In the genomic region with DNA sequence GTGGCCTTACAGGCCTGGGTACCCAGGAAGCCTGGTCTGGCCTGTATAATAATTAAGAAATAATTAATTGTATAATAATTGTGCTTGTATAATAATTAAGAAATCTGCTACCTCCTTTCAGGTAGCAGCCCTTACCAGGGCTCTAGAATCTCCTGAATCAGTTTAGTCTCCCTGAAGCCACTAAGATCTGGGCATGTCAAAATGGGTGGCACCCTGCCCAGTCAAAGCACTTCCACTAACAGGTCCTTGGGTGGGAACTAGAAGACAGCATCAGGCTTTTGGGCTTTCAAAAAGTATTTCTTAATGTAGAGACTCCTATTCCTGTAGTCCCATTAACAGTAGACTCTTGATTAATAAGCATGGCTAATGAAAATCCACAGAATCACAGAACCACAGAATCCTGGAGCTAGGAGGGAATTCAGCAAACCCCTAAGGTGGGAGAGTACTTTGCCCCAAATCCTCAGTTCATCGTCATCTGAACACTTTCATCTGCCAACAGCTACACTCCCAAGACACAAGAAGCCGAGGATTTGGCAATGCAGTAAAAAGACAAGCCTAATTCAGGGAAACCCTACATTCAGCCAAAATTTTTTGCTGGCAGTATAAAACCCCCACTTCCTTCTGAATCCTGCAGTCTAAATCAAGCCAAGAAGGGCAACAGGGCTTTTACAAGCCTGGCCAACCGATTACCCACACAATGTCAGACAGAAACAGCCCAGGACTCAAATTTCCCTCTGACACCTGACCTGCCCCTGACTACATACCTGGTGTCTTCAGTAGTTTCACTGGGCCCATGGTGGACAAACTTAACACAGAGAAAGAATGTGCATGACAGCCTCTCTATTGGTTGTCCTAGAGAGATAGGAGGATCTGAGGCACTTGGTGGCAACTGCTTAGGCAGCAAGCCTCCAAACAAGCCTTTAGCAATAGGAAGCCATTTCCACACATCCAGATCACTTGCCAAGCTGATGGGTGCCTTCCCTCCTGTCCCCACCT, we compare ENCODE assay signal across 25 cellular contexts. TPM values are rescaled to one million over a fixed set of nuclear protein-coding genes. Genes with fewer than 3 reads are reported as not detected.
DNase-seq lines count a peak whose midpoint lies in the region; ATAC-seq and TF ChIP-seq lines count a peak whose summit lies in the region.
"Had no signal": no experiment of that assay in that cellular context is flagged by ENCODE, and none has a peak within 500 bp of the region (broad histone marks: within the 10 kb centered on the region; RNA-seq: fewer than 3 reads in every experiment).

No MANE protein-coding gene starts in this region.

- no CpG with 5 or more reads among the region's 3 CpGs for WGBS in mesendoderm (ENCODE audit: extremely low coverage, insufficient coverage, low lambda C conversion rate)

- peak overlapping the region; percentile 88 for H3K4ac ChIP-seq in mesendoderm (ENCODE audit: low read depth, low read length)

- peak overlapping the region in 2 of 3 donors; percentile 34 to 36 for H3K27ac Mint-ChIP-seq in IgD-negative memory B cell
- H3K27ac Mint-ChIP-seq: activated T-cell treated with anti-CD3 and anti-CD28 coated beads, Interleukin-2, amount 50 U/mL, for 24 hours; CD4-positive, alpha-beta T cell; nephron progenitor cell had no signal

- H3K4me1 ChIP-seq in mesendoderm (ENCODE audit: control insufficient read depth, low read depth, low read length) (peaks cover 13% of the 10 kb centered on the region), subcutaneous abdominal adipose tissue (ENCODE audit: control insufficient read depth in 5 of 5, insufficient read depth in 5 of 5, low read length in 5 of 5) (peaks cover 18 to 66% (median 57%) of the 10 kb centered on the region in 5 donors)

- H3K36me3 ChIP-seq in mesendoderm (ENCODE audit: control insufficient read depth, insufficient read depth, low read length) (no peaks in the 10 kb centered on the region), subcutaneous abdominal adipose tissue (ENCODE audit: control insufficient read depth in 5 of 5, insufficient read depth in 5 of 5, low read length in 5 of 5) (no peaks in the 10 kb centered on the region)
- H3K36me3 ChIP-seq: HAP-1, sigmoid colon, SJSA1, uterus had no signal

- peak overlapping the region; percentile 56 for H3K56ac ChIP-seq in mesendoderm (ENCODE audit: low read length)

- DNase-seq in coronary artery (ENCODE audit: low spot score) (no peak), mesendoderm (no peak)
- no peak for DNase-seq in activated CD4-positive, alpha-beta T cell treated with anti-CD3 and anti-CD28 coated beads for 48 hours
- DNase-seq: activated CD4-positive, CD25-positive, alpha-beta regulatory T cell treated with anti-CD3 and anti-CD28 coated beads, Interleukin-2, amount 50 U/mL, for 72 hours; activated CD8-positive, alpha-beta memory T cell treated with anti-CD3 and anti-CD28 coated beads for 24 hours; activated gamma-delta T cell treated with Interleukin-2 at 50 U/mL for 16 hours; activated T-cell treated with anti-CD3 and anti-CD28 coated beads, Interleukin-2, amount 50 U/mL, for 24 hours; body of pancreas; CD4-positive, alpha-beta T cell; effector CD4-positive, alpha-beta T cell; islet precursor cell; mucosa of descending colon; NCI-H1092 treated with DMSO at 0.1 percent for 48 hours; NCI-H2081; NCI-H774; nephron progenitor cell; sigmoid colon; stimulated activated CD8-positive, alpha-beta memory T cell treated with anti-CD3 and anti-CD28 coated beads, Interleukin-4, amount 100 ng/mL, for 48 hours; uterus had no signal

- no peaks in the 10 kb centered on the region for H3K9me3 Mint-ChIP-seq in IgD-negative memory B cell
- H3K9me3 Mint-ChIP-seq: activated T-cell treated with anti-CD3 and anti-CD28 coated beads, Interleukin-2, amount 50 U/mL, for 24 hours; CD4-positive, alpha-beta T cell; nephron progenitor cell had no signal

- peak overlapping the region; percentile 64 for H3K18ac ChIP-seq in mesendoderm (ENCODE audit: low read length)

- no peak overlapping the region for H4K8ac ChIP-seq in mesendoderm (ENCODE audit: low read depth, low read length)

- H3K9me3 ChIP-seq in subcutaneous abdominal adipose tissue (ENCODE audit: control insufficient read depth in 5 of 5, low read length in 5 of 5), result no peaks in the 10 kb centered on the region
- H3K9me3 ChIP-seq: body of pancreas, HAP-1, mucosa of descending colon, sigmoid colon, SJSA1, uterus had no signal

- no peak overlapping the region for H2BK15ac ChIP-seq in mesendoderm (replicated peaks; ENCODE audit: low read depth)

- no peak overlapping the region for H3K4me3 ChIP-seq in coronary artery
- H3K4me3 ChIP-seq in mesendoderm (ENCODE audit: low read length), result no peak overlapping the region
- no peak overlapping the region for H3K4me3 ChIP-seq in subcutaneous abdominal adipose tissue (ENCODE audit: low read depth in 1 of 5, low read length in 5 of 5)
- H3K4me3 ChIP-seq: body of pancreas, HAP-1, mucosa of descending colon, sigmoid colon, SJSA1, uterus had no signal

- no peak for ATAC-seq in HG03196 (IDR thresholded peaks at IDR 0.05; ENCODE audit: unreplicated experiment)
- ATAC-seq in HG03095 (IDR thresholded peaks at IDR 0.05; ENCODE audit: unreplicated experiment), result no peak
- ATAC-seq: body of pancreas, mucosa of descending colon had no signal

- no peaks in the 10 kb centered on the region for H3K36me3 Mint-ChIP-seq in IgD-negative memory B cell

- H3K4me2 ChIP-seq in mesendoderm (ENCODE audit: low read length), result no peak overlapping the region

- no peak for TF ChIP-seq CTCF in coronary artery (IDR thresholded peaks at IDR 0.05)

- H3K4me1 Mint-ChIP-seq in IgD-negative memory B cell, result peaks cover 21 to 41% (median 36%) of the 10 kb centered on the region in 3 donors

- H2AK5ac ChIP-seq in mesendoderm (ENCODE audit: low read length), result peak overlapping the region; percentile 53

- H3K27me3 Mint-ChIP-seq in IgD-negative memory B cell, result no peaks in the 10 kb centered on the region

- H3K4me3 Mint-ChIP-seq in IgD-negative memory B cell, result peak overlapping the region in 1 of 4 donors; percentile 39
- H3K4me3 Mint-ChIP-seq: activated T-cell treated with anti-CD3 and anti-CD28 coated beads, Interleukin-2, amount 50 U/mL, for 24 hours; CD4-positive, alpha-beta T cell; nephron progenitor cell had no signal

- no peaks in the 10 kb centered on the region for H3K79me2 ChIP-seq in mesendoderm (ENCODE audit: control insufficient read depth, insufficient read depth, low read length)

- H4K5ac ChIP-seq in mesendoderm (ENCODE audit: low read length), result no peak overlapping the region

- no peak overlapping the region for H3K23ac ChIP-seq in mesendoderm (ENCODE audit: low read length)

- H3K27me3 ChIP-seq in mesendoderm (ENCODE audit: insufficient read depth, low read length, poor library complexity) (no peaks in the 10 kb centered on the region), subcutaneous abdominal adipose tissue (ENCODE audit: control insufficient read depth in 5 of 5, insufficient read depth in 4 of 5, low read length in 5 of 5) (no peaks in the 10 kb centered on the region)
- H3K27me3 ChIP-seq: body of pancreas, sigmoid colon, SJSA1, uterus had no signal

- H2BK120ac ChIP-seq in mesendoderm (ENCODE audit: low read depth, low read length), result peak overlapping the region; percentile 48

- H3K9ac ChIP-seq in mesendoderm (ENCODE audit: low read length) (no peak overlapping the region), subcutaneous abdominal adipose tissue (ENCODE audit: low read length in 5 of 5) (no peak overlapping the region)

- peak overlapping the region; percentile 33 for H2BK5ac ChIP-seq in mesendoderm (ENCODE audit: low read length)

- peak overlapping the region; percentile 5 to 45 for H3K27ac ChIP-seq in coronary artery
- H3K27ac ChIP-seq in mesendoderm (ENCODE audit: low read depth, low read length), result no peak overlapping the region
- H3K27ac ChIP-seq in subcutaneous abdominal adipose tissue (ENCODE audit: low read depth, low read length), result peak overlapping the region; percentile 47
- H3K27ac ChIP-seq: body of pancreas, sigmoid colon, uterus had no signal

- no peaks in the 10 kb centered on the region for H3K79me1 ChIP-seq in mesendoderm (ENCODE audit: low read length)

RNA-seq across cellular contexts. Expression of gene IL6, which starts 5.9 kb away (rescaled TPM):
- 3.8 TPM for polyA plus RNA-seq in IgD-negative memory B cell
- 4.6 TPM for polyA plus RNA-seq in mesendoderm (2013, experiment 1 of 2)
- 4.6 TPM for polyA plus RNA-seq in mesendoderm (2013, experiment 2 of 2)
